ENCODE assay signal across 19 cellular contexts in genomic region chr3:17035033-17035432, GRCh38.
"Had no signal": no experiment of that assay in that cellular context is flagged by ENCODE, and none has a peak within 500 bp of the region (broad histone marks: within the 10 kb centered on the region; RNA-seq: fewer than 3 reads in every experiment).

No MANE protein-coding gene starts in this region.

- H3K9me3 ChIP-seq: sigmoid colon, spleen, stomach, thoracic aorta, upper lobe of right lung had no signal

- H3K27me3 ChIP-seq: sigmoid colon, spleen, stomach, upper lobe of right lung had no signal

- H3K9me3 Mint-ChIP-seq: activated B cell treated with CpG ODN at 0.5 μM for 24 hours; activated CD8-positive, alpha-beta T cell treated with anti-CD3 and anti-CD28 coated beads for 36 hours; memory B cell; neural crest cell had no signal

- H3K27me3 Mint-ChIP-seq: activated B cell treated with CpG ODN at 0.5 μM for 24 hours; activated CD8-positive, alpha-beta T cell treated with anti-CD3 and anti-CD28 coated beads for 36 hours; memory B cell; T-helper 17 cell had no signal

- H3K4me1 Mint-ChIP-seq: neural crest cell had no signal

- FAIRE-seq: endometrium, kidney, TTC549 had no signal

- DNase-seq: activated B cell treated with CpG ODN at 0.5 μM for 24 hours; activated CD4-positive, alpha-beta T cell treated with anti-CD3 and anti-CD28 coated beads for 48 hours; activated CD8-positive, alpha-beta T cell treated with anti-CD3 and anti-CD28 coated beads for 36 hours; activated effector memory CD4-positive, alpha-beta T cell treated with anti-CD3 and anti-CD28 coated beads, Interleukin-2, amount 50 U/mL, for 16 hours; activated T-cell treated with anti-CD3 and anti-CD28 coated beads, Interleukin-2, amount 50 U/mL, for 48 hours; kidney; left ventricle myocardium superior; sigmoid colon; spleen; stomach; T-helper 17 cell; upper lobe of right lung had no signal

- H3K27ac Mint-ChIP-seq: activated B cell treated with CpG ODN at 0.5 μM for 24 hours; activated CD8-positive, alpha-beta T cell treated with anti-CD3 and anti-CD28 coated beads for 36 hours; memory B cell; T-helper 17 cell had no signal

- H3K27ac ChIP-seq: sigmoid colon, spleen, stomach, thoracic aorta, upper lobe of right lung had no signal

- ATAC-seq: activated CD8-positive, alpha-beta T cell treated with anti-CD3 and anti-CD28 coated beads for 36 hours; esophagus mucosa; left ventricle myocardium superior; SK-N-SH treated with all-trans-retinoic acid at 6 μM for 48 hours; T-helper 17 cell; upper lobe of right lung had no signal

- H3K36me3 ChIP-seq: sigmoid colon, stomach, thoracic aorta, upper lobe of right lung had no signal

- H3K4me3 Mint-ChIP-seq: activated B cell treated with CpG ODN at 0.5 μM for 24 hours; activated CD8-positive, alpha-beta T cell treated with anti-CD3 and anti-CD28 coated beads for 36 hours; memory B cell; neural crest cell; T-helper 17 cell had no signal

- H3K4me3 ChIP-seq: sigmoid colon, spleen, stomach, thoracic aorta, upper lobe of right lung had no signal
